ENCODE assay signal across 20 cellular contexts in genomic region chr3:113251817-113252216, GRCh38. TPM values are rescaled to one million over a fixed set of nuclear protein-coding genes. Genes with fewer than 3 reads are reported as not detected.
DNase-seq lines count a peak whose midpoint lies in the region; ATAC-seq, FAIRE-seq and TF ChIP-seq lines count a peak whose summit lies in the region.
"Had no signal": no experiment of that assay in that cellular context is flagged by ENCODE, and none has a peak within 500 bp of the region (broad histone marks: within the 10 kb centered on the region; RNA-seq: fewer than 3 reads in every experiment).

No MANE protein-coding gene starts in this region.

- H2BK120ac ChIP-seq in H9 (ENCODE audit: low read depth, low read length, poor library complexity, severe bottlenecking): no peak overlapping the region

- no peak overlapping the region for H3K9ac ChIP-seq in H9 (ENCODE audit: extremely low read depth, insufficient read length, low read length)
- no peak overlapping the region for H3K9ac ChIP-seq in K562 (ENCODE audit: insufficient read depth in 1 of 2, low read depth in 2 of 2, low read length in 2 of 2)
- no peak overlapping the region for H3K9ac ChIP-seq in MM.1S (ENCODE audit: low read length)
- H3K9ac ChIP-seq: KMS-11 had no signal

- TF ChIP-seq RAD21 in K562 (CRISPR knock-in tag; conservative IDR thresholded peaks at IDR 0.05 in 1 of 2, IDR thresholded peaks at IDR 0.05 in 1 of 2): no peak

- BruUV-seq in K562 (replicated peaks; lab: Mats Ljungman, UMichigan): no TSS peak

- H3K4me1 Mint-ChIP-seq in H9 (peaks cover 28 to 41% of the 10 kb centered on the region in 2 experiments), nephron progenitor cell (peaks cover 85% of the 10 kb centered on the region), GM23338 (peaks cover 34% of the 10 kb centered on the region)

- H3F3A ChIP-seq in MM.1S (ENCODE audit: insufficient read depth, low read length) (no peaks in the 10 kb centered on the region), GM23338 (replicated peaks; ENCODE audit: low read depth) (no peaks in the 10 kb centered on the region)

- TF ChIP-seq EP300 in K562 (IDR thresholded peaks at IDR 0.05; ENCODE audit: low read length): no peak

- H2BK15ac ChIP-seq in H9 (ENCODE audit: low read depth, low read length): no peak overlapping the region

- ATAC-seq in K562 (no peak), GM19035 (IDR thresholded peaks at IDR 0.05; ENCODE audit: unreplicated experiment) (no peak), GM23338 (no peak), left colon (no peak)
- ATAC-seq: PC-3 had no signal

- no peak overlapping the region for H4K8ac ChIP-seq in H9 (replicated peaks; ENCODE audit: insufficient read length, low read depth, low read length)

- no peak overlapping the region for H2BK20ac ChIP-seq in H9 (ENCODE audit: low read depth, low read length, poor library complexity, severe bottlenecking)

- H3K18ac ChIP-seq in H9 (ENCODE audit: insufficient read length, low read depth, low read length): no peak overlapping the region

- no CpG with 5 or more reads among the region's 4 CpGs for WGBS in H9 (ENCODE audit: extremely low coverage, insufficient read length, low lambda C conversion rate)
- 0% methylated on average over 4 of the region's 4 CpGs for WGBS in K562 (ENCODE audit: insufficient coverage, low coverage, missing lambda C conversion rate)

- H3K79me2 ChIP-seq in H9 (ENCODE audit: insufficient read depth, low read length) (no peaks in the 10 kb centered on the region), K562 (ENCODE audit: control insufficient read depth, insufficient read depth, low read length) (no peaks in the 10 kb centered on the region), MM.1S (ENCODE audit: low read length) (no peaks in the 10 kb centered on the region), GM23338 (replicated peaks; ENCODE audit: insufficient read depth) (no peaks in the 10 kb centered on the region)

- H3K4me2 ChIP-seq in H9 (ENCODE audit: insufficient read depth, insufficient read length, low read length) (no peak overlapping the region), K562 (ENCODE audit: insufficient read depth, low read length) (no peak overlapping the region), MM.1S (ENCODE audit: low read depth, low read length) (no peak overlapping the region), GM23338 (no peak overlapping the region)
- H3K4me2 ChIP-seq: KMS-11 had no signal

- no peak overlapping the region for H3K56ac ChIP-seq in H9 (ENCODE audit: insufficient read length, low read depth, low read length)

- no peak overlapping the region for H3K4ac ChIP-seq in H9 (ENCODE audit: low read depth, low read length)

- H3K23me2 ChIP-seq in H9 (ENCODE audit: insufficient read length, low read depth, low read length, poor library complexity, severe bottlenecking): no peaks in the 10 kb centered on the region

- CTCF ChIA-PET in K562 (lab: Yijun Ruan, JAX; ENCODE audit: low intra/inter-chr PET ratio): no interaction called here

- FAIRE-seq in K562 (lab: Jason Lieb, UNC): no peak

- H2BK12ac ChIP-seq in H9 (ENCODE audit: insufficient read length, low read depth, low read length): no peak overlapping the region

- H3K36me3 Mint-ChIP-seq in H9 (ENCODE audit: insufficient read depth in 1 of 3, low read depth in 3 of 3) (peaks cover 0 to 26% (median 4%) of the 10 kb centered on the region in 3 experiments; a peak in 4 of 7 replicates), nephron progenitor cell (ENCODE audit: low read depth) (peaks cover 93% of the 10 kb centered on the region), GM23338 (ENCODE audit: low read depth) (no peaks in the 10 kb centered on the region; the same call in 2 of the 3 replicates)

- H2AFZ ChIP-seq in H9 (ENCODE audit: low read length) (no peak overlapping the region), K562 (ENCODE audit: low read depth, low read length) (no peak overlapping the region), MM.1S (ENCODE audit: low read length) (no peak overlapping the region), GM23338 (no peak overlapping the region)

- no peak overlapping the region for H3K27ac Mint-ChIP-seq in H9
- peak overlapping the region; percentile 81 for H3K27ac Mint-ChIP-seq in nephron progenitor cell
- H3K27ac Mint-ChIP-seq in GM23338: no peak overlapping the region
- H3K27ac Mint-ChIP-seq: CD4-positive, alpha-beta T cell had no signal

- H3K36me3 ChIP-seq in K562 (ENCODE audit: control insufficient read depth, insufficient read depth, low read length) (no peaks in the 10 kb centered on the region), MM.1S (replicated peaks; ENCODE audit: insufficient read depth, low read length) (no peaks in the 10 kb centered on the region), GM23338 (ENCODE audit: insufficient read depth) (no peaks in the 10 kb centered on the region)
- H3K36me3 ChIP-seq: BE2C, SJSA1 had no signal

- H3K4me3 ChIP-seq in K562: no peak overlapping the region
- no peak overlapping the region for H3K4me3 ChIP-seq in MM.1S (ENCODE audit: low read length)
- H3K4me3 ChIP-seq in GM23338: no peak overlapping the region
- H3K4me3 ChIP-seq: SJSA1 had no signal

- no peak overlapping the region for H4K91ac ChIP-seq in H9 (ENCODE audit: insufficient read length, low read depth, low read length)

- H3K27me3 ChIP-seq in H9 (ENCODE audit: insufficient read depth, low read length) (no peaks in the 10 kb centered on the region), K562 (ENCODE audit: control insufficient read depth in 2 of 2, insufficient read depth in 2 of 2, low read length in 2 of 2) (peaks cover 0 to 34% of the 10 kb centered on the region in 2 experiments; a peak in 3 of 5 replicates), MM.1S (replicated peaks; ENCODE audit: insufficient read depth, low read length) (no peaks in the 10 kb centered on the region), GM23338 (ENCODE audit: insufficient read depth) (no peaks in the 10 kb centered on the region)
- H3K27me3 ChIP-seq: BE2C, SJSA1 had no signal

- intact Hi-C loops in K562 (cut with micrococcal nuclease): no loop called here
- intact Hi-C loops in left colon (cut with DNase I, micrococcal nuclease): no loop called here

- H3K9me3 ChIP-seq in H9 (ENCODE audit: control insufficient read depth, low read depth, low read length) (no peaks in the 10 kb centered on the region), K562 (replicated peaks; ENCODE audit: control insufficient read depth, insufficient read depth, low read depth, low read length) (no peaks in the 10 kb centered on the region), MM.1S (replicated peaks; ENCODE audit: insufficient read depth, low read length) (no peaks in the 10 kb centered on the region)
- H3K9me3 ChIP-seq: BE2C, SJSA1 had no signal

- H3K9me1 ChIP-seq in K562 (ENCODE audit: control insufficient read depth, insufficient read depth, low read length): no peaks in the 10 kb centered on the region

- H3K9me2 ChIP-seq in MM.1S (replicated peaks; ENCODE audit: insufficient read depth, low read length): no peaks in the 10 kb centered on the region
- H3K9me2 ChIP-seq in GM23338 (ENCODE audit: insufficient read depth): no peaks in the 10 kb centered on the region

- H4K20me1 ChIP-seq in H9 (ENCODE audit: control insufficient read depth, insufficient read depth, insufficient read length): no peaks in the 10 kb centered on the region
- H4K20me1 ChIP-seq in K562 (replicated peaks; ENCODE audit: control insufficient read depth, insufficient read depth, low read length): no peaks in the 10 kb centered on the region
- no peaks in the 10 kb centered on the region for H4K20me1 ChIP-seq in MM.1S (ENCODE audit: insufficient read depth, low read length)
- H4K20me1 ChIP-seq in GM23338 (replicated peaks; ENCODE audit: insufficient read depth): no peaks in the 10 kb centered on the region

- H3K9me3 Mint-ChIP-seq in H9: no peaks in the 10 kb centered on the region
- H3K9me3 Mint-ChIP-seq in nephron progenitor cell: no peaks in the 10 kb centered on the region
- no peaks in the 10 kb centered on the region for H3K9me3 Mint-ChIP-seq in GM23338
- H3K9me3 Mint-ChIP-seq: CD4-positive, alpha-beta T cell had no signal

- H3K14ac ChIP-seq in H9 (ENCODE audit: insufficient read depth, low read length): no peak overlapping the region

- H3K27ac ChIP-seq in H9 (ENCODE audit: insufficient read length, low read depth, low read length) (no peak overlapping the region), K562 (ENCODE audit: extremely low read depth, low read depth, low read length) (no peak overlapping the region), MM.1S (ENCODE audit: low read length) (no peak overlapping the region), GM23338 (ENCODE audit: low read depth) (no peak overlapping the region)
- H3K27ac ChIP-seq: KMS-11, SJSA1 had no signal

- in situ Hi-C loops in K562 (cut with MboI): loop anchor here (25.0 kb wide), 1 partner anchor 615 kb away; the partner anchor contains the start of gene CCDC80

- H2BK5ac ChIP-seq in H9 (ENCODE audit: insufficient read length, low read length): no peak overlapping the region

- DNase-seq in H9: no peak
- DNase-seq in K562 (ENCODE audit: extremely low read depth in 1 of 4, low spot score in 3 of 4): no peak
- DNase-seq in nephron progenitor cell: no peak
- no peak for DNase-seq in MM.1S
- no peak for DNase-seq in GM23338 (ENCODE audit: low spot score)
- no peak for DNase-seq in left colon
- DNase-seq: BE2C; CD4-positive, alpha-beta T cell; DMS79; H7; NCI-H1092 treated with DMSO at 0.1 percent for 48 hours; NCI-H345; NCI-H526 treated with DMSO at 0.1 percent for 48 hours; PC-3; T-helper 2 cell had no signal

- no peak overlapping the region for H3K23ac ChIP-seq in H9 (ENCODE audit: insufficient read length, low read depth, low read length)

- POLR2A ChIA-PET in K562 (lab: Yijun Ruan, JAX): no interaction called here

- H2AK5ac ChIP-seq in H9 (ENCODE audit: insufficient read length, low read length): no peak overlapping the region

- H3T11ph ChIP-seq in H9 (ENCODE audit: low read length): no peak overlapping the region

- no peak overlapping the region for H4K5ac ChIP-seq in H9 (ENCODE audit: insufficient read length, low read depth, low read length)

- H3K27me3 Mint-ChIP-seq in H9 (ENCODE audit: low read depth) (no peaks in the 10 kb centered on the region), nephron progenitor cell (ENCODE audit: low read depth, poor library complexity) (peaks cover 6% of the 10 kb centered on the region), GM23338 (ENCODE audit: insufficient read depth, low read depth, poor library complexity) (no peaks in the 10 kb centered on the region)

- H3K4me1 ChIP-seq in H9 (ENCODE audit: insufficient read depth, low read length) (peaks cover 3% of the 10 kb centered on the region; the same call in 1 of the 2 replicates), K562 (replicated peaks in 1 of 2; ENCODE audit: control insufficient read depth in 2 of 2, insufficient read depth in 2 of 2, low read length in 2 of 2) (no peaks in the 10 kb centered on the region; a peak in 1 of 5 replicates), MM.1S (ENCODE audit: low read length) (no peaks in the 10 kb centered on the region), GM23338 (ENCODE audit: insufficient read depth) (peaks cover 11% of the 10 kb centered on the region)
- H3K4me1 ChIP-seq: BE2C, SJSA1 had no signal

- no peak for TF ChIP-seq POLR2A in K562 (conservative IDR thresholded peaks at IDR 0.05)

- H3K4me3 Mint-ChIP-seq in H9: no peak overlapping the region
- no peak overlapping the region for H3K4me3 Mint-ChIP-seq in nephron progenitor cell
- H3K4me3 Mint-ChIP-seq in GM23338: no peak overlapping the region
- H3K4me3 Mint-ChIP-seq: CD4-positive, alpha-beta T cell had no signal

- TF ChIP-seq CTCF in GM12872 (IDR thresholded peaks at IDR 0.05; ENCODE audit: insufficient read depth, low read depth, low read length) (peak; percentile 20; the same call in 1 of the 3 replicates), H9 (conservative IDR thresholded peaks at IDR 0.05) (0 out of 3 replicates have a peak, but pooled peaks have one; percentile 14), K562 (IDR thresholded peaks at IDR 0.05 in 2 of 3, conservative IDR thresholded peaks at IDR 0.05 in 1 of 3; ENCODE audit: insufficient read depth in 2 of 3, low read depth in 1 of 3, low read length in 3 of 3) (no peak), nephron progenitor cell (IDR thresholded peaks at IDR 0.05) (no peak), MM.1S (IDR thresholded peaks at IDR 0.05; ENCODE audit: low read length) (no peak), GM23338 (conservative IDR thresholded peaks at IDR 0.05; ENCODE audit: low read depth in 2 of 2) (no peak)

- no peaks in the 10 kb centered on the region for H3K79me1 ChIP-seq in H9 (ENCODE audit: insufficient read depth, low read depth, low read length, poor library complexity, severe bottlenecking)

RNA-seq across cellular contexts. Expression of gene BOC, which starts 40.5 kb away (rescaled TPM):
- total RNA-seq in H9 (2021) (3.5 and 4.0 TPM in 2 replicates), K562 (2014; rRNA removed) (not detected in 2 replicates), K562 (2014; rRNA removed; fragmentation: Illumina TruSeq; extraction: Trizol) (not detected in 2 replicates), K562 (2015; rRNA removed; fragmentation: Illumina TruSeq; extraction: Trizol) (not detected in 2 replicates), K562 (2021) (not detected in 2 replicates), left colon (10 to 100 TPM in 1 of 2 donors, 1 to 10 TPM in 1; 4.2 to 10.6 TPM)
- total RNA-seq in K562 (2011; cell fraction: chromatin; rRNA removed; ENCODE audit: low replicate concordance): not detected in 2 replicates
- not detected in 2 replicates for total RNA-seq in K562 (2011; cell fraction: nucleolus; rRNA removed)
- total RNA-seq in K562 (2011; cell fraction: nucleoplasm; rRNA removed): not detected in 2 replicates
- polyA plus RNA-seq in K562 (2011; rRNA removed) (not detected in 2 replicates), K562 (2014; fragmentation: Illumina TruSeq; extraction: Trizol) (not detected in 2 replicates), K562 (2014; fragmentation: Nextera tagmentation; extraction: Ambion mirVana) (not detected), K562 (2014; rRNA removed) (not detected in 2 replicates), GM23338 (2016; fragmentation: Nextera tagmentation; extraction: Ambion mirVana) (2.1 and 3.2 TPM in 2 replicates)
- not detected in 2 replicates for polyA plus RNA-seq in K562 (2011; cell fraction: cytosol; rRNA removed)
- not detected in 2 replicates for polyA plus RNA-seq in K562 (2011; cell fraction: nucleus; rRNA removed)
- not detected in 2 replicates for polyA plus RNA-seq in K562 (2012)
- polyA minus RNA-seq in K562 (2011; rRNA and poly(A)+ RNA removed): 0.12 TPM in 1 of 2 replicates, not detected in the other
- not detected in 2 replicates for polyA minus RNA-seq in K562 (2011; cell fraction: cytosol; rRNA and poly(A)+ RNA removed)
- polyA minus RNA-seq in K562 (2011; cell fraction: nucleus; rRNA and poly(A)+ RNA removed): not detected in 2 replicates
- 3.0 and 4.1 TPM in 2 replicates for total RNA-seq in GM23338 (2014; rRNA removed; shearing (Covaris generic))
- total RNA-seq: CD4-positive, alpha-beta T cell; G401 had no signal

Comparison
In these comparisons a context has a peak if more than half of its experiments do, and no peak if none do; other contexts are left out.
1. CTCF ChIP-seq: peak in GM12872 (single experiment) and H9 (single experiment); none in K562 (0 of 3), nephron progenitor cell (single experiment), MM.1S (single experiment) and GM23338 (0 of 2).